8 cellular contexts compared by ENCODE assay signal in the genomic region with DNA sequence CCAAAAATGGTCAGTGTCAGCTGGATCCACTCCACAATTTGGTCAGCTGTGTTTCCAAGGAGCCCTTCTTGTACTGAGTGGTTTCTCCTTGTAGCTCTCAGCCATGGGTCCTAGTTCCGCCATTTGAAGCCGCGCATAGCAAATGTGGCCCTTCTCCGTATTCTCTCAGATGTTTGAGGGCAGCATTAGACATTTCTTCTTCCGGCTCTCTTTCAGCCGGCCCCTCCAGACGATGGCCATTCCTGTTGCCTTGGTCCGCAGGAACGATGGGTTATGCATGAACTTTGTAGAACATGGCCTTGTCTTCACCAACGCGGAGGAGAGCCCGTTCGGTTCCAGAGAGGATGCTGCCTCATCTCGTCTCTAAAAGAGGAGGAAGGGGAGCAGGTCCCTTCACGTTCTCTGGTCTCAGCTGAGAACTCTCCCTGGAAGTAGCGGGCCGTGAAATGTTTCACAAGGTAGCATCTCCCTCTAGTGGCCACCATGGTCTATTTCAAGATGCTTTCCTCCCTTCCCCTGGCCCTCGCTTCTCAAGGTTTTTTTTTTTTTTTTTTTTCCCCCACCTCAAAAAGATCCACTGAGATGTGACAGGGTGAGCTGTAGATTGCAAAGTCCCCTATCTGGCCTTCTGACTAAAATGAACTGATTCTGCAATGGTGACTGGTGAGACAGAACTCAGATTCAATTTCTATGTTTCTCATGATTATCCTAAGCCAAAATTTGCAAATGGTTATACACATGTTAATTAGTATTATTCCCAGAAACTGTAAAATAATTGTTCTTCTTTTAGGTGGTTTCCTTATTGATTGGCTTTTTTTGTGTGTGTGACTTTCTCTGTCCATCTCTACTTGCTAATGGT. TPM values are rescaled to one million over a fixed set of nuclear protein-coding genes. Genes with fewer than 3 reads are reported as not detected.
A peak's percentile ranks its signal among the peaks of the same experiment; 100 is the strongest.
DNase-seq lines count a peak whose midpoint lies in the region; ATAC-seq and TF ChIP-seq lines count a peak whose summit lies in the region.

No MANE protein-coding gene starts in this region.

- TF ChIP-seq CTCF in 22Rv1 (IDR thresholded peaks at IDR 0.05) (peak; percentile 67), choroid plexus epithelial cell (conservative IDR thresholded peaks at IDR 0.05; ENCODE audit: low read depth, low read length) (peak; percentile 81)

- H3K27ac ChIP-seq in 22Rv1 = no peak overlapping the region

- ATAC-seq in GM18499 (IDR thresholded peaks at IDR 0.05; ENCODE audit: insufficient read depth, unreplicated experiment) = peak; percentile 48
- peak; percentile 65 for ATAC-seq in HG03103 (IDR thresholded peaks at IDR 0.05; ENCODE audit: low read depth, unreplicated experiment)
- peak; percentile 86 for ATAC-seq in left colon

- peak overlapping the region; percentile 59 for H3K4me3 ChIP-seq in choroid plexus epithelial cell (ENCODE audit: low read depth, low read length)

- intact Hi-C loops in left colon (cut with DNase I, micrococcal nuclease) = loop anchor here (2.0 to 10.0 kb wide), 3 partner anchors 58 to 1014 kb away; no protein-coding TSS in a partner anchor

- DNase-seq in NCI-H345 treated with DMSO at 0.1 percent for 48 hours (lab: John Stamatoyannopoulos, UW; ENCODE audit: unreplicated experiment) (peak; percentile 93), choroid plexus epithelial cell (ENCODE audit: low read depth) (peak; percentile 92), left colon (peak; percentile 56 to 60)
- peak; percentile 45 for DNase-seq in activated CD4-positive, alpha-beta T cell treated with anti-CD3 and anti-CD28 coated beads for 1 hour
- peak; percentile 59 to 66 for DNase-seq in stimulated activated CD4-positive, alpha-beta T cell treated with anti-CD3 and anti-CD28 coated beads, Interleukin-2, amount 100 ng/mL, for 24 hours

RNA-seq across cellular contexts. Expression of gene PLET1, which starts 19.8 kb away (rescaled TPM):
- not detected for total RNA-seq in left colon

RNA-seq across cellular contexts. Expression of gene PTS, which starts 54.3 kb away (rescaled TPM):
- 10 to 100 TPM; 33.0 to 36.6 TPM for total RNA-seq in left colon
